Comparison of ENCODE assay signal across 1 cellular context in genomic region chr9:114387678-114388431, GRCh38.
TF ChIP-seq lines count a peak whose summit lies in the region.

AKNA (minus strand) TSS chr9:114387982; CDS start chr9:114381333, 6,649 bp downstream.

TF ChIP-seq in GM12878, 131 proteins besides CTCF, POLR2A, EP300 and RAD21 (continued from another document):
- peak; percentile 38; the same call in 1 of the 2 replicates for TF ChIP-seq NKRF (conservative IDR thresholded peaks at IDR 0.05)
- TF ChIP-seq BCLAF1 (IDR thresholded peaks at IDR 0.05): no peak
- TF ChIP-seq, protein P1, sequence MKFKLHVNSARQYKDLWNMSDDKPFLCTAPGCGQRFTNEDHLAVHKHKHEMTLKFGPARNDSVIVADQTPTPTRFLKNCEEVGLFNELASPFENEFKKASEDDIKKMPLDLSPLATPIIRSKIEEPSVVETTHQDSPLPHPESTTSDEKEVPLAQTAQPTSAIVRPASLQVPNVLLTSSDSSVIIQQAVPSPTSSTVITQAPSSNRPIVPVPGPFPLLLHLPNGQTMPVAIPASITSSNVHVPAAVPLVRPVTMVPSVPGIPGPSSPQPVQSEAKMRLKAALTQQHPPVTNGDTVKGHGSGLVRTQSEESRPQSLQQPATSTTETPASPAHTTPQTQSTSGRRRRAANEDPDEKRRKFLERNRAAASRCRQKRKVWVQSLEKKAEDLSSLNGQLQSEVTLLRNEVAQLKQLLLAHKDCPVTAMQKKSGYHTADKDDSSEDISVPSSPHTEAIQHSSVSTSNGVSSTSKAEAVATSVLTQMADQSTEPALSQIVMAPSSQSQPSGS (IDR thresholded peaks at IDR 0.05; ENCODE audit: low read length): no peak
- no peak for TF ChIP-seq SMAD1 (IDR thresholded peaks at IDR 0.05; ENCODE audit: low read depth, partially characterized antibody)
- TF ChIP-seq TARDBP (IDR thresholded peaks at IDR 0.05; ENCODE audit: borderline replicate concordance): no peak
- no peak for TF ChIP-seq TCF12 (IDR thresholded peaks at IDR 0.05; ENCODE audit: low read depth, low read length)
- no peak for TF ChIP-seq NR2C2 (IDR thresholded peaks at IDR 0.05; ENCODE audit: borderline replicate concordance, control insufficient read depth, insufficient read length, low read depth)
- TF ChIP-seq YBX1 (IDR thresholded peaks at IDR 0.05): no peak
- peak; percentile 79 for TF ChIP-seq SMAD5 (IDR thresholded peaks at IDR 0.05; ENCODE audit: low read depth)
- peak; percentile 49; the same call in 1 of the 2 replicates for TF ChIP-seq EED (IDR thresholded peaks at IDR 0.05; ENCODE audit: low read depth)
- TF ChIP-seq JUND (IDR thresholded peaks at IDR 0.05; ENCODE audit: low read depth, low read length): no peak
- TF ChIP-seq E4F1 (IDR thresholded peaks at IDR 0.05; ENCODE audit: borderline replicate concordance, partially characterized antibody): no peak
